ENCODE assay signal across 11 cellular contexts in genomic region chr18:72830109-72830508, GRCh38. TPM values are rescaled to one million over a fixed set of nuclear protein-coding genes. Genes with fewer than 3 reads are reported as not detected.
DNase-seq lines count a peak whose midpoint lies in the region; ATAC-seq, FAIRE-seq and TF ChIP-seq lines count a peak whose summit lies in the region.
"Had no signal": no experiment of that assay in that cellular context is flagged by ENCODE, and none has a peak within 500 bp of the region (broad histone marks: within the 10 kb centered on the region; RNA-seq: fewer than 3 reads in every experiment).

No MANE protein-coding gene starts in this region.

- no peaks in the 10 kb centered on the region for H3K4me1 ChIP-seq in Karpas-422 (ENCODE audit: low read length)
- no peaks in the 10 kb centered on the region for H3K4me1 ChIP-seq in astrocyte (ENCODE audit: insufficient read depth, low read length)
- H3K4me1 ChIP-seq in left lung = no peaks in the 10 kb centered on the region
- H3K4me1 ChIP-seq: esophagus squamous epithelium had no signal

- H3K36me3 Mint-ChIP-seq in astrocyte (ENCODE audit: low read depth, unreplicated experiment) = peaks cover 4% of the 10 kb centered on the region
- H3K36me3 Mint-ChIP-seq: activated naive CD4-positive, alpha-beta T cell treated with anti-CD3 and anti-CD28 coated beads, Interleukin-2, amount 50 U/mL, for 24 hours had no signal

- H3K9me3 Mint-ChIP-seq in astrocyte (ENCODE audit: unreplicated experiment) = no peaks in the 10 kb centered on the region

- H3K27ac ChIP-seq in Karpas-422 (ENCODE audit: low read length) (no peak overlapping the region), astrocyte (ENCODE audit: low read depth, low read length) (no peak overlapping the region), left lung (no peak overlapping the region)
- H3K27ac ChIP-seq: esophagus squamous epithelium had no signal

- H4K20me1 ChIP-seq in Karpas-422 (ENCODE audit: insufficient read depth, low read depth, low read length) (no peaks in the 10 kb centered on the region), astrocyte (ENCODE audit: insufficient read depth, low read length) (no peaks in the 10 kb centered on the region)

- H3K9me3 ChIP-seq in Karpas-422 (ENCODE audit: low read length) (peaks cover 28% of the 10 kb centered on the region), astrocyte (ENCODE audit: insufficient read depth, low read depth, low read length) (no peaks in the 10 kb centered on the region), left lung (peaks cover 0 to 3% of the 10 kb centered on the region in 2 donors)
- H3K9me3 ChIP-seq: esophagus squamous epithelium had no signal

- no peak for FAIRE-seq in astrocyte (lab: Jason Lieb, UNC)

- H3K79me2 ChIP-seq in Karpas-422 (ENCODE audit: low read length) = no peaks in the 10 kb centered on the region
- H3K79me2 ChIP-seq in astrocyte (ENCODE audit: insufficient read depth, low read length) = no peaks in the 10 kb centered on the region

- TF ChIP-seq CTCF in astrocyte (IDR thresholded peaks at IDR 0.05; ENCODE audit: insufficient read depth, low read depth, low read length) (no peak), left lung (IDR thresholded peaks at IDR 0.05) (no peak)

- H3K9me2 ChIP-seq in Karpas-422 (replicated peaks; ENCODE audit: insufficient read depth, low read length) = no peaks in the 10 kb centered on the region

- H3K4me3 Mint-ChIP-seq in astrocyte (ENCODE audit: unreplicated experiment) = no peak overlapping the region
- H3K4me3 Mint-ChIP-seq: activated naive CD4-positive, alpha-beta T cell treated with anti-CD3 and anti-CD28 coated beads, Interleukin-2, amount 50 U/mL, for 24 hours had no signal

- H3K27me3 Mint-ChIP-seq in astrocyte (ENCODE audit: low read depth, unreplicated experiment) = no peaks in the 10 kb centered on the region
- H3K27me3 Mint-ChIP-seq: activated naive CD4-positive, alpha-beta T cell treated with anti-CD3 and anti-CD28 coated beads, Interleukin-2, amount 50 U/mL, for 24 hours had no signal

- no peak overlapping the region for H3K27ac Mint-ChIP-seq in astrocyte (ENCODE audit: unreplicated experiment)
- H3K27ac Mint-ChIP-seq: activated naive CD4-positive, alpha-beta T cell treated with anti-CD3 and anti-CD28 coated beads, Interleukin-2, amount 50 U/mL, for 24 hours had no signal

- H3K4me2 ChIP-seq in Karpas-422 (ENCODE audit: low read depth, low read length, poor library complexity, severe bottlenecking) (no peak overlapping the region), astrocyte (ENCODE audit: low read length) (no peak overlapping the region)

- ATAC-seq in left lung (peak; percentile 25), GM18502 (IDR thresholded peaks at IDR 0.05; ENCODE audit: poor library complexity, unreplicated experiment) (no peak), GM19035 (IDR thresholded peaks at IDR 0.05; ENCODE audit: unreplicated experiment) (no peak)

- H3K36me3 ChIP-seq in Karpas-422 (ENCODE audit: insufficient read depth, low read length) (0 out of 2 replicates have a peak, but pooled peaks cover 3% of the 10 kb centered on the region), astrocyte (ENCODE audit: insufficient read depth, low read length) (no peaks in the 10 kb centered on the region), left lung (no peaks in the 10 kb centered on the region)
- H3K36me3 ChIP-seq: esophagus squamous epithelium had no signal

- intact Hi-C loops in left lung (cut with DNase I) = no loop called here

- H3K9ac ChIP-seq in Karpas-422 (ENCODE audit: low read length) (no peak overlapping the region), astrocyte (ENCODE audit: low read length) (no peak overlapping the region)

- H3K27me3 ChIP-seq in Karpas-422 (ENCODE audit: low read length) = no peaks in the 10 kb centered on the region
- H3K27me3 ChIP-seq in astrocyte (ENCODE audit: insufficient read depth, low read length) = no peaks in the 10 kb centered on the region
- no peaks in the 10 kb centered on the region for H3K27me3 ChIP-seq in left lung
- H3K27me3 ChIP-seq: esophagus squamous epithelium had no signal

- DNase-seq in Daoy (ENCODE audit: low read depth) = peak; percentile 76
- DNase-seq in Karpas-422 = peak; percentile 53
- peak; percentile 18 for DNase-seq in astrocyte (ENCODE audit: low read depth)
- DNase-seq in left lung = no peak
- no peak for DNase-seq in A172 (ENCODE audit: low spot score)
- no peak for DNase-seq in DMS114 treated with DMSO at 0.1 percent for 48 hours (lab: John Stamatoyannopoulos, UW; ENCODE audit: unreplicated experiment)
- DNase-seq: DMS79, esophagus squamous epithelium had no signal

- H3K4me1 Mint-ChIP-seq in astrocyte (ENCODE audit: low read depth, unreplicated experiment) = peaks cover 8% of the 10 kb centered on the region
- H3K4me1 Mint-ChIP-seq: activated naive CD4-positive, alpha-beta T cell treated with anti-CD3 and anti-CD28 coated beads, Interleukin-2, amount 50 U/mL, for 24 hours had no signal

- H2AFZ ChIP-seq in Karpas-422 (ENCODE audit: low read length) = no peak overlapping the region
- H2AFZ ChIP-seq in astrocyte (ENCODE audit: low read depth, low read length) = no peak overlapping the region

- no peak overlapping the region for H3K4me3 ChIP-seq in Karpas-422 (ENCODE audit: low read length)
- no peak overlapping the region for H3K4me3 ChIP-seq in astrocyte (ENCODE audit: insufficient read depth, low read depth, low read length)
- H3K4me3 ChIP-seq in left lung = no peak overlapping the region
- H3K4me3 ChIP-seq: esophagus squamous epithelium had no signal

RNA-seq across cellular contexts. Expression of gene NETO1, which starts 37.7 kb away (rescaled TPM):
- total RNA-seq in Daoy (2014; rRNA removed; shearing (Covaris generic)) = 4.1 and 4.9 TPM in 2 replicates
- total RNA-seq in Karpas-422 (2014; rRNA removed; shearing (Covaris generic); ENCODE audit: low replicate concordance) = not detected in 2 replicates
- total RNA-seq in astrocyte (18.4 and 19.8 TPM in 2 replicates), left lung (not detected)
- 19.6 and 27.4 TPM in 2 replicates for total RNA-seq in A172 (2014; rRNA removed; shearing (Covaris generic))

Comparison
In these comparisons a context has a peak if more than half of its experiments do, and no peak if none do; other contexts are left out.
1. DNase-seq: peak in Daoy (single experiment), Karpas-422 (single experiment) and astrocyte (single experiment); none in left lung (0 of 2), A172 (single experiment) and DMS114 treated with DMSO at 0.1 percent for 48 hours (single experiment).